Comparison of ENCODE assay signal across 1 cellular context in the genomic region with DNA sequence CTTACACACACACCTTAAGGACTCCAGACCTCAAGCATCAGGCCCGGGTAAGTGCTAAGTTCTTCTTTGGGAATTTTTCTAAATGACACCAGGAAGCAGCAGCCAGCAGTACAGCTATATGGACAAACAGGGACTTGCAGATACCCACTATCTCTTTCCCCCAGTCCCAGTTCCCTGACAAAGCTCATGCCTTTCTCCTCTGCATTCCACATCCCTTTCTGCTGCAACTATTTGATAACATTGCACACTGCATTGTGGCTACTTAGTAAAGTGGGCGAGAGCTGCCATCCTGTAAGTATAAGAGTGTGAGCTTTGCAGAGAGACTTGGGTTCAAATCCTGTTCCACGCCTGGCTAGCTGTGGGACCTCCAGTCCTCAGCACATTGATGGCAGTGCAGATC.
TF ChIP-seq lines count a peak whose summit lies in the region.

No MANE protein-coding gene starts in this region.

TF ChIP-seq in K562, 482 proteins besides CTCF, POLR2A, EP300 and RAD21 (continued from another document and continues in another):
- TF ChIP-seq, protein P1, sequence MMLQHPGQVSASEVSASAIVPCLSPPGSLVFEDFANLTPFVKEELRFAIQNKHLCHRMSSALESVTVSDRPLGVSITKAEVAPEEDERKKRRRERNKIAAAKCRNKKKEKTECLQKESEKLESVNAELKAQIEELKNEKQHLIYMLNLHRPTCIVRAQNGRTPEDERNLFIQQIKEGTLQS (IDR thresholded peaks at IDR 0.05), result no peak
- TF ChIP-seq, protein P1 (CRISPR knock-in tag; conservative IDR thresholded peaks at IDR 0.05), result no peak
- TF ChIP-seq ZNF57 (CRISPR knock-in tag; IDR thresholded peaks at IDR 0.05) (no peak), HINFP (tag; conservative IDR thresholded peaks at IDR 0.05; ENCODE audit: low read depth) (no peak), U2AF1 (optimal IDR thresholded peaks at IDR 0.05; ENCODE audit: low read depth, low read length) (no peak), ZNF639 (CRISPR knock-in tag; conservative IDR thresholded peaks at IDR 0.05 in 1 of 2, IDR thresholded peaks at IDR 0.05 in 1 of 2) (no peak), ADNP (tag; IDR thresholded peaks at IDR 0.05) (0 out of 2 replicates have a peak, but pooled peaks have one; percentile 14), CREB1 (IDR thresholded peaks at IDR 0.05) (no peak; the same call in 1 of the 2 replicates), CREB1 (CRISPR knock-in tag; IDR thresholded peaks at IDR 0.05) (no peak), ZNF408 (CRISPR knock-in tag; IDR thresholded peaks at IDR 0.05; ENCODE audit: low read depth) (no peak), FOSL1 (tag; conservative IDR thresholded peaks at IDR 0.05) (0 out of 2 replicates have a peak, but pooled peaks have one; percentile 24), CBFB (CRISPR knock-in tag; IDR thresholded peaks at IDR 0.05) (no peak), ZNF197 (CRISPR knock-in tag; IDR thresholded peaks at IDR 0.05; ENCODE audit: low read depth) (no peak), CHD2 (IDR thresholded peaks at IDR 0.05; ENCODE audit: low read depth, low read length) (no peak), HNRNPLL (IDR thresholded peaks at IDR 0.05; ENCODE audit: low read depth, low read length, poor library complexity, severe bottlenecking) (no peak), ZNF239 (CRISPR knock-in tag; IDR thresholded peaks at IDR 0.05) (no peak), CCNT2 (IDR thresholded peaks at IDR 0.05; ENCODE audit: borderline replicate concordance, extremely low read depth, insufficient read length, low read depth, low read length) (peak; percentile 45), MBD2 (IDR thresholded peaks at IDR 0.05; ENCODE audit: borderline replicate concordance, low read depth) (no peak), CEBPG (CRISPR knock-in tag; IDR thresholded peaks at IDR 0.05) (no peak; the same call in 1 of the 2 replicates), CEBPG (tag; conservative IDR thresholded peaks at IDR 0.05 in 1 of 2, IDR thresholded peaks at IDR 0.05 in 1 of 2) (no peak), GATAD2B (IDR thresholded peaks at IDR 0.05; ENCODE audit: borderline replicate concordance) (no peak), NCOA6 (IDR thresholded peaks at IDR 0.05) (no peak), SREBF2 (CRISPR knock-in tag; IDR thresholded peaks at IDR 0.05) (no peak), LEF1 (IDR thresholded peaks at IDR 0.05) (no peak), KLF1 (tag; IDR thresholded peaks at IDR 0.05) (no peak), ZBED1 (IDR thresholded peaks at IDR 0.05) (no peak), ARNT (IDR thresholded peaks at IDR 0.05) (no peak), CBFA2T3 (IDR thresholded peaks at IDR 0.05) (peak; percentile 90), HNRNPL (IDR thresholded peaks at IDR 0.05; ENCODE audit: low read depth, low read length) (no peak), HNRNPUL1 (IDR thresholded peaks at IDR 0.05; ENCODE audit: low read length) (no peak), POLR3G (IDR thresholded peaks at IDR 0.05; ENCODE audit: extremely low read depth, insufficient read length, insufficient replicate concordance) (no peak), YY1 (IDR thresholded peaks at IDR 0.05; ENCODE audit: borderline replicate concordance in 1 of 3, control insufficient read depth in 1 of 3, extremely low read depth in 1 of 3, insufficient read depth in 3 of 3, insufficient read length in 1 of 3, insufficient replicate concordance in 2 of 3, low read depth in 1 of 3, low read length in 2 of 3) (no peak), HDAC1 (IDR thresholded peaks at IDR 0.05) (no peak), ELF4 (CRISPR knock-in tag; IDR thresholded peaks at IDR 0.05) (no peak), TEAD4 (IDR thresholded peaks at IDR 0.05; ENCODE audit: low read length) (peak; percentile 89), TEAD4 (CRISPR knock-in tag; IDR thresholded peaks at IDR 0.05; ENCODE audit: borderline replicate concordance) (no peak), MAZ (CRISPR knock-in tag; conservative IDR thresholded peaks at IDR 0.05 in 1 of 2, IDR thresholded peaks at IDR 0.05 in 1 of 2) (no peak), STAT5A (IDR thresholded peaks at IDR 0.05; ENCODE audit: borderline replicate concordance, low read length) (peak; percentile 50; the same call in 1 of the 2 replicates), SMAD4 (CRISPR knock-in tag; conservative IDR thresholded peaks at IDR 0.05) (peak; percentile 42; the same call in 1 of the 2 replicates), TFAM (CRISPR knock-in tag; conservative IDR thresholded peaks at IDR 0.05) (no peak), ZSCAN29 (IDR thresholded peaks at IDR 0.05) (no peak), GATA2 (CRISPR knock-in tag; IDR thresholded peaks at IDR 0.05) (0 out of 2 replicates have a peak, but pooled peaks have one; percentile 35), POLR2AphosphoS5 (IDR thresholded peaks at IDR 0.05; ENCODE audit: control insufficient read depth, insufficient read depth, low read depth, low read length) (peak; percentile 64; the same call in 1 of the 2 replicates), ZC3H4 (CRISPR knock-in tag; IDR thresholded peaks at IDR 0.05; ENCODE audit: borderline replicate concordance) (no peak), CSDE1 (IDR thresholded peaks at IDR 0.05) (no peak)
- TF ChIP-seq, protein P2, sequence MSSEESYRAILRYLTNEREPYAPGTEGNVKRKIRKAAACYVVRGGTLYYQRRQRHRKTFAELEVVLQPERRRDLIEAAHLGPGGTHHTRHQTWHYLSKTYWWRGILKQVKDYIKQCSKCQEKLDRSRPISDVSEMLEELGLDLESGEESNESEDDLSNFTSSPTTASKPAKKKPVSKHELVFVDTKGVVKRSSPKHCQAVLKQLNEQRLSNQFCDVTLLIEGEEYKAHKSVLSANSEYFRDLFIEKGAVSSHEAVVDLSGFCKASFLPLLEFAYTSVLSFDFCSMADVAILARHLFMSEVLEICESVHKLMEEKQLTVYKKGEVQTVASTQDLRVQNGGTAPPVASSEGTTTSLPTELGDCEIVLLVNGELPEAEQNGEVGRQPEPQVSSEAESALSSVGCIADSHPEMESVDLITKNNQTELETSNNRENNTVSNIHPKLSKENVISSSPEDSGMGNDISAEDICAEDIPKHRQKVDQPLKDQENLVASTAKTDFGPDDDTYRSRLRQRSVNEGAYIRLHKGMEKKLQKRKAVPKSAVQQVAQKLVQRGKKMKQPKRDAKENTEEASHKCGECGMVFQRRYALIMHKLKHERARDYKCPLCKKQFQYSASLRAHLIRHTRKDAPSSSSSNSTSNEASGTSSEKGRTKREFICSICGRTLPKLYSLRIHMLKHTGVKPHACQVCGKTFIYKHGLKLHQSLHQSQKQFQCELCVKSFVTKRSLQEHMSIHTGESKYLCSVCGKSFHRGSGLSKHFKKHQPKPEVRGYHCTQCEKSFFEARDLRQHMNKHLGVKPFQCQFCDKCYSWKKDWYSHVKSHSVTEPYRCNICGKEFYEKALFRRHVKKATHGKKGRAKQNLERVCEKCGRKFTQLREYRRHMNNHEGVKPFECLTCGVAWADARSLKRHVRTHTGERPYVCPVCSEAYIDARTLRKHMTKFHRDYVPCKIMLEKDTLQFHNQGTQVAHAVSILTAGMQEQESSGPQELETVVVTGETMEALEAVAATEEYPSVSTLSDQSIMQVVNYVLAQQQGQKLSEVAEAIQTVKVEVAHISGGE (CRISPR knock-in tag; IDR thresholded peaks at IDR 0.05), result 0 out of 6 replicates have a peak, but pooled peaks of 1 of the 3 experiments have one; percentile 23
- TF ChIP-seq, protein P3, sequence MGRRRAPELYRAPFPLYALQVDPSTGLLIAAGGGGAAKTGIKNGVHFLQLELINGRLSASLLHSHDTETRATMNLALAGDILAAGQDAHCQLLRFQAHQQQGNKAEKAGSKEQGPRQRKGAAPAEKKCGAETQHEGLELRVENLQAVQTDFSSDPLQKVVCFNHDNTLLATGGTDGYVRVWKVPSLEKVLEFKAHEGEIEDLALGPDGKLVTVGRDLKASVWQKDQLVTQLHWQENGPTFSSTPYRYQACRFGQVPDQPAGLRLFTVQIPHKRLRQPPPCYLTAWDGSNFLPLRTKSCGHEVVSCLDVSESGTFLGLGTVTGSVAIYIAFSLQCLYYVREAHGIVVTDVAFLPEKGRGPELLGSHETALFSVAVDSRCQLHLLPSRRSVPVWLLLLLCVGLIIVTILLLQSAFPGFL (CRISPR knock-in tag; IDR thresholded peaks at IDR 0.05), result no peak
- TF ChIP-seq, protein P4, sequence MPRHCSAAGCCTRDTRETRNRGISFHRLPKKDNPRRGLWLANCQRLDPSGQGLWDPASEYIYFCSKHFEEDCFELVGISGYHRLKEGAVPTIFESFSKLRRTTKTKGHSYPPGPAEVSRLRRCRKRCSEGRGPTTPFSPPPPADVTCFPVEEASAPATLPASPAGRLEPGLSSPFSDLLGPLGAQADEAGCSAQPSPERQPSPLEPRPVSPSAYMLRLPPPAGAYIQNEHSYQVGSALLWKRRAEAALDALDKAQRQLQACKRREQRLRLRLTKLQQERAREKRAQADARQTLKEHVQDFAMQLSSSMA (CRISPR knock-in tag; IDR thresholded peaks at IDR 0.05), result no peak
- TF ChIP-seq, protein P5, sequence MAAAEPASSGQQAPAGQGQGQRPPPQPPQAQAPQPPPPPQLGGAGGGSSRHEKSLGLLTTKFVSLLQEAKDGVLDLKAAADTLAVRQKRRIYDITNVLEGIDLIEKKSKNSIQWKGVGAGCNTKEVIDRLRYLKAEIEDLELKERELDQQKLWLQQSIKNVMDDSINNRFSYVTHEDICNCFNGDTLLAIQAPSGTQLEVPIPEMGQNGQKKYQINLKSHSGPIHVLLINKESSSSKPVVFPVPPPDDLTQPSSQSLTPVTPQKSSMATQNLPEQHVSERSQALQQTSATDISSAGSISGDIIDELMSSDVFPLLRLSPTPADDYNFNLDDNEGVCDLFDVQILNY (CRISPR knock-in tag; IDR thresholded peaks at IDR 0.05), result no peak
- TF ChIP-seq, protein P6, sequence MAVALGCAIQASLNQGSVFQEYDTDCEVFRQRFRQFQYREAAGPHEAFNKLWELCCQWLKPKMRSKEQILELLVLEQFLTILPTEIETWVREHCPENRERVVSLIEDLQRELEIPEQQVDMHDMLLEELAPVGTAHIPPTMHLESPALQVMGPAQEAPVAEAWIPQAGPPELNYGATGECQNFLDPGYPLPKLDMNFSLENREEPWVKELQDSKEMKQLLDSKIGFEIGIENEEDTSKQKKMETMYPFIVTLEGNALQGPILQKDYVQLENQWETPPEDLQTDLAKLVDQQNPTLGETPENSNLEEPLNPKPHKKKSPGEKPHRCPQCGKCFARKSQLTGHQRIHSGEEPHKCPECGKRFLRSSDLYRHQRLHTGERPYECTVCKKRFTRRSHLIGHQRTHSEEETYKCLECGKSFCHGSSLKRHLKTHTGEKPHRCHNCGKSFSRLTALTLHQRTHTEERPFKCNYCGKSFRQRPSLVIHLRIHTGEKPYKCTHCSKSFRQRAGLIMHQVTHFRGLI (CRISPR knock-in tag; IDR thresholded peaks at IDR 0.05), result no peak
- TF ChIP-seq, protein P7, sequence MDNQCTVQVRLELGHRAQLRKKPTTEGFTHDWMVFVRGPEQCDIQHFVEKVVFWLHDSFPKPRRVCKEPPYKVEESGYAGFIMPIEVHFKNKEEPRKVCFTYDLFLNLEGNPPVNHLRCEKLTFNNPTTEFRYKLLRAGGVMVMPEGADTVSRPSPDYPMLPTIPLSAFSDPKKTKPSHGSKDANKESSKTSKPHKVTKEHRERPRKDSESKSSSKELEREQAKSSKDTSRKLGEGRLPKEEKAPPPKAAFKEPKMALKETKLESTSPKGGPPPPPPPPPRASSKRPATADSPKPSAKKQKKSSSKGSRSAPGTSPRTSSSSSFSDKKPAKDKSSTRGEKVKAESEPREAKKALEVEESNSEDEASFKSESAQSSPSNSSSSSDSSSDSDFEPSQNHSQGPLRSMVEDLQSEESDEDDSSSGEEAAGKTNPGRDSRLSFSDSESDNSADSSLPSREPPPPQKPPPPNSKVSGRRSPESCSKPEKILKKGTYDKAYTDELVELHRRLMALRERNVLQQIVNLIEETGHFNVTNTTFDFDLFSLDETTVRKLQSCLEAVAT (IDR thresholded peaks at IDR 0.05), result no peak
- TF ChIP-seq, protein P8, sequence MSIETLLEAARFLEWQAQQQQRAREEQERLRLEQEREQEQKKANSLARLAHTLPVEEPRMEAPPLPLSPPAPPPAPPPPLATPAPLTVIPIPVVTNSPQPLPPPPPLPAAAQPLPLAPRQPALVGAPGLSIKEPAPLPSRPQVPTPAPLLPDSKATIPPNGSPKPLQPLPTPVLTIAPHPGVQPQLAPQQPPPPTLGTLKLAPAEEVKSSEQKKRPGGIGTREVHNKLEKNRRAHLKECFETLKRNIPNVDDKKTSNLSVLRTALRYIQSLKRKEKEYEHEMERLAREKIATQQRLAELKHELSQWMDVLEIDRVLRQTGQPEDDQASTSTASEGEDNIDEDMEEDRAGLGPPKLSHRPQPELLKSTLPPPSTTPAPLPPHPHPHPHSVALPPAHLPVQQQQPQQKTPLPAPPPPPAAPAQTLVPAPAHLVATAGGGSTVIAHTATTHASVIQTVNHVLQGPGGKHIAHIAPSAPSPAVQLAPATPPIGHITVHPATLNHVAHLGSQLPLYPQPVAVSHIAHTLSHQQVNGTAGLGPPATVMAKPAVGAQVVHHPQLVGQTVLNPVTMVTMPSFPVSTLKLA (conservative IDR thresholded peaks at IDR 0.05), result no peak; a peak in 1 of 4 replicates
- TF ChIP-seq, protein P9, sequence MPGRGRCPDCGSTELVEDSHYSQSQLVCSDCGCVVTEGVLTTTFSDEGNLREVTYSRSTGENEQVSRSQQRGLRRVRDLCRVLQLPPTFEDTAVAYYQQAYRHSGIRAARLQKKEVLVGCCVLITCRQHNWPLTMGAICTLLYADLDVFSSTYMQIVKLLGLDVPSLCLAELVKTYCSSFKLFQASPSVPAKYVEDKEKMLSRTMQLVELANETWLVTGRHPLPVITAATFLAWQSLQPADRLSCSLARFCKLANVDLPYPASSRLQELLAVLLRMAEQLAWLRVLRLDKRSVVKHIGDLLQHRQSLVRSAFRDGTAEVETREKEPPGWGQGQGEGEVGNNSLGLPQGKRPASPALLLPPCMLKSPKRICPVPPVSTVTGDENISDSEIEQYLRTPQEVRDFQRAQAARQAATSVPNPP (IDR thresholded peaks at IDR 0.05; ENCODE audit: borderline replicate concordance, insufficient read depth, insufficient read length), result no peak
